ENCODE assay signal across 30 cellular contexts in genomic region chr10:124681626-124682552, GRCh38.
DNase-seq lines count a peak whose midpoint lies in the region; ATAC-seq and TF ChIP-seq lines count a peak whose summit lies in the region.
"Had no signal": no experiment of that assay in that cellular context is flagged by ENCODE, and none has a peak within 500 bp of the region (broad histone marks: within the 10 kb centered on the region; RNA-seq: fewer than 3 reads in every experiment).

No MANE protein-coding gene starts in this region.

- no peak overlapping the region for H3K4me3 ChIP-seq in left ventricle myocardium inferior
- no peak overlapping the region for H3K4me3 ChIP-seq in neutrophil (ENCODE audit: low read depth in 1 of 2, low read length in 1 of 2)
- H3K4me3 ChIP-seq in upper lobe of left lung: no peak overlapping the region
- no peak overlapping the region for H3K4me3 ChIP-seq in esophagus squamous epithelium
- H3K4me3 ChIP-seq: esophagus muscularis mucosa, heart left ventricle, mucosa of descending colon, SJCRH30 had no signal

- H3K36me3 ChIP-seq in left ventricle myocardium inferior: peaks cover 21% of the 10 kb centered on the region
- H3K36me3 ChIP-seq in neutrophil: peaks cover 12% of the 10 kb centered on the region
- peaks cover 3 to 21% (median 13%) of the 10 kb centered on the region in 4 donors for H3K36me3 ChIP-seq in upper lobe of left lung
- H3K36me3 ChIP-seq in esophagus squamous epithelium: peaks cover 11 to 57% (median 17%) of the 10 kb centered on the region in 3 donors

- TF ChIP-seq CTCF in left ventricle myocardium inferior (IDR thresholded peaks at IDR 0.05; ENCODE audit: borderline replicate concordance) (no peak), neutrophil (IDR thresholded peaks at IDR 0.05) (no peak), upper lobe of left lung (IDR thresholded peaks at IDR 0.05) (no peak), esophagus squamous epithelium (IDR thresholded peaks at IDR 0.05) (no peak), GM13976 (IDR thresholded peaks at IDR 0.05; ENCODE audit: borderline replicate concordance, control extremely low read depth, extremely low read depth, insufficient read depth, missing control alignments) (no peak)

- H3K4me1 ChIP-seq in left ventricle myocardium inferior (peaks cover 100% of the 10 kb centered on the region), neutrophil (ENCODE audit: control insufficient read depth in 1 of 2, insufficient read depth in 1 of 2, low read depth in 1 of 2, low read length in 1 of 2) (peaks cover 99 to 100% of the 10 kb centered on the region in 2 experiments), upper lobe of left lung (peaks cover 72 to 83% (median 77%) of the 10 kb centered on the region in 4 donors), esophagus squamous epithelium (peaks cover 37 to 87% (median 51%) of the 10 kb centered on the region in 3 donors)
- H3K4me1 ChIP-seq: foreskin keratinocyte had no signal

- 94 to 96% methylated on average over 23 to 36 of the region's 36 CpGs for WGBS in upper lobe of left lung, 2 donors
- WGBS in esophagus squamous epithelium, 2 donors: 93 to 95% methylated on average over 7 to 27 of the region's 36 CpGs

- TF ChIP-seq POLR2A in upper lobe of left lung (IDR thresholded peaks at IDR 0.05) (no peak), esophagus squamous epithelium (IDR thresholded peaks at IDR 0.05) (no peak)

- DNase-seq in left ventricle myocardium inferior (peak; percentile 8), cardiac septum (ENCODE audit: low spot score) (no peak), caudate nucleus (lab: John Stamatoyannopoulos, UW) (no peak), upper lobe of left lung (peak in 1 of 2 donors; percentile 75), esophagus squamous epithelium (lab: John Stamatoyannopoulos, UW) (no peak), GM13976 (ENCODE audit: low spot score) (no peak), NCI-H2196 (lab: John Stamatoyannopoulos, UW; ENCODE audit: unreplicated experiment) (no peak)
- DNase-seq: 8988T; activated CD4-positive, alpha-beta T cell treated with anti-CD3 and anti-CD28 coated beads, Interleukin-2, amount 10 ng/mL, durations not matched to agents 24 days and 14 days; activated effector memory CD4-positive, alpha-beta T cell treated with anti-CD3 and anti-CD28 coated beads, Interleukin-2, amount 50 U/mL, for 16 hours; dermis blood vessel endothelial cell; EL; foreskin keratinocyte; GOT3; HFFc6; NCI-H1048; NCI-H2107; NCI-H446 treated with DMSO at 0.1 percent for 48 hours; NCI-H774; retina; stimulated activated CD4-positive, alpha-beta T cell treated with anti-CD3 and anti-CD28 coated beads, Interleukin-2, amount 100 ng/mL, for 24 hours; SW 1271; T-helper 9 cell had no signal

- in situ Hi-C loops in GM13976 (cut with MboI; ENCODE audit: low sequenced_read_pairs, unreplicated experiment): no loop called here

- H3K27ac ChIP-seq in left ventricle myocardium inferior (replicated peaks): peak overlapping the region; percentile 95
- H3K27ac ChIP-seq in caudate nucleus (ENCODE audit: low read depth, low read length): peak overlapping the region; percentile 7
- H3K27ac ChIP-seq in neutrophil: peak overlapping the region; percentile 93
- peak overlapping the region in 3 of 4 donors; percentile 38 to 69 (median 54) for H3K27ac ChIP-seq in upper lobe of left lung
- peak overlapping the region in 2 of 4 donors; percentile 6 to 19 for H3K27ac ChIP-seq in esophagus squamous epithelium
- H3K27ac ChIP-seq: esophagus muscularis mucosa, foreskin keratinocyte, VCaP had no signal

- H3K9me3 ChIP-seq in left ventricle myocardium inferior (replicated peaks) (no peaks in the 10 kb centered on the region), neutrophil (no peaks in the 10 kb centered on the region), upper lobe of left lung (no peaks in the 10 kb centered on the region), esophagus squamous epithelium (no peaks in the 10 kb centered on the region)
- H3K9me3 ChIP-seq: esophagus muscularis mucosa, heart left ventricle, mucosa of descending colon, SJCRH30 had no signal

- intact Hi-C loops in left ventricle myocardium inferior (cut with micrococcal nuclease): no loop called here
- intact Hi-C loops in cardiac septum (cut with DNase I): loop anchor here (10.0 kb wide), 1 partner anchor 53 kb away; no protein-coding TSS in a partner anchor
- intact Hi-C loops in esophagus squamous epithelium (cut with DNase I): no loop called here

- no peak for ATAC-seq in upper lobe of left lung (ENCODE audit: low FRiP score in 2 of 2)
- ATAC-seq: foreskin keratinocyte; heart left ventricle; mucosa of descending colon; natural killer cell treated with Interleukin-12 subunit alpha and Interleukin-12 subunit beta and Interleukin-15 and Interleukin-18, amount 100 ng/mL, for 72 hours had no signal

- TF ChIP-seq EP300 in upper lobe of left lung (IDR thresholded peaks at IDR 0.05): no peak

- H3K27me3 ChIP-seq in left ventricle myocardium inferior (ENCODE audit: low read depth) (no peaks in the 10 kb centered on the region), neutrophil (no peaks in the 10 kb centered on the region), upper lobe of left lung (no peaks in the 10 kb centered on the region), esophagus squamous epithelium (no peaks in the 10 kb centered on the region)
- H3K27me3 ChIP-seq: esophagus muscularis mucosa, foreskin keratinocyte, heart left ventricle, SJCRH30 had no signal
